In the genomic region with DNA sequence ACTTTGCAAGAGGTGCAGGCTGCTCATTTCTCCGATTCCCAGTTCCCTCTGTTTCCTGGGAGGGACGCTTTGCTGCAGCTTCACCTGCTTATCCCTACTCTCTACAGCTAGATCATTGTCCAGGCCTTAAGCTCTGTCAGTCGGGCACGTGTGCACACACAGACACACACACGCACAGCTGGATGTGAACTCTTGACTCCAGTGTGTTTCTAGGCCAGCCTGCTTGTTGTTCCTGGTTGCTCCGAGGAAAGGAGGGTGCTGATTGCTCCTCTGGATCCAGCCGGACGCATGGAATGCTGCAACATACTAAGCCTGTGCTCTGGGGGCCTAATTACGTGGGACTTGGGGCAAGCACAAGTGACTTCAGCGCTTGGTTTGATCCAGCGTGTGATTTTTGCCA, we compare ENCODE assay signal across 1 cellular context.
TF ChIP-seq lines count a peak whose summit lies in the region.

No MANE protein-coding gene starts in this region.

TF ChIP-seq in HCT116, 20 proteins besides CTCF, POLR2A, EP300 and RAD21 (continued from another document):
- TF ChIP-seq REST (IDR thresholded peaks at IDR 0.05; ENCODE audit: low read depth): no peak
- TF ChIP-seq EZH2 (IDR thresholded peaks at IDR 0.05): no peak
- TF ChIP-seq YY1 (IDR thresholded peaks at IDR 0.05; ENCODE audit: extremely low read depth, insufficient replicate concordance, low read depth, low read length): no peak
- no peak for TF ChIP-seq CEBPB (IDR thresholded peaks at IDR 0.05; ENCODE audit: low read depth)
- TF ChIP-seq CBX3 (IDR thresholded peaks at IDR 0.05; ENCODE audit: low read depth): no peak
- no peak for TF ChIP-seq ZFX (IDR thresholded peaks at IDR 0.05)
- no peak for TF ChIP-seq ZBTB33 (IDR thresholded peaks at IDR 0.05; ENCODE audit: extremely low read depth, insufficient replicate concordance, low read length)
- no peak for TF ChIP-seq TCF7L2 (IDR thresholded peaks at IDR 0.05; ENCODE audit: borderline replicate concordance, extremely low read depth, insufficient read depth, insufficient read length)
- TF ChIP-seq SIN3A (IDR thresholded peaks at IDR 0.05; ENCODE audit: low read depth): no peak
- no peak for TF ChIP-seq POLR2AphosphoS5 (IDR thresholded peaks at IDR 0.05; ENCODE audit: low read depth, low read length)
- TF ChIP-seq MAX (IDR thresholded peaks at IDR 0.05): no peak
- TF ChIP-seq EZH2phosphoT487 (IDR thresholded peaks at IDR 0.05; ENCODE audit: borderline replicate concordance): no peak
